ENCODE assay signal across 1 cellular context in genomic region chr4:15883611-15884243, GRCh38.
TF ChIP-seq lines count a peak whose summit lies in the region.

No MANE protein-coding gene starts in this region.

TF ChIP-seq in GM12878, 131 proteins besides CTCF, POLR2A, EP300 and RAD21:
- TF ChIP-seq ZNF217 (IDR thresholded peaks at IDR 0.05) (no peak), GATAD2B (conservative IDR thresholded peaks at IDR 0.05; ENCODE audit: low read depth) (no peak), STAT1 (conservative IDR thresholded peaks at IDR 0.05) (no peak), ZBED1 (IDR thresholded peaks at IDR 0.05; ENCODE audit: borderline replicate concordance) (no peak), RELA (IDR thresholded peaks at IDR 0.05; ENCODE audit: borderline replicate concordance, partially characterized antibody) (no peak), ATF7 (IDR thresholded peaks at IDR 0.05; ENCODE audit: low read depth) (no peak), BCL11A (IDR thresholded peaks at IDR 0.05; ENCODE audit: low read depth, low read length) (no peak), TARDBP (IDR thresholded peaks at IDR 0.05; ENCODE audit: borderline replicate concordance) (no peak), TCF7 (IDR thresholded peaks at IDR 0.05; ENCODE audit: borderline replicate concordance) (no peak), KLF5 (IDR thresholded peaks at IDR 0.05; ENCODE audit: partially characterized antibody) (no peak), PAX8 (IDR thresholded peaks at IDR 0.05) (no peak), POLR2AphosphoS5 (IDR thresholded peaks at IDR 0.05; ENCODE audit: low read length) (no peak), JUND (IDR thresholded peaks at IDR 0.05; ENCODE audit: low read depth, low read length) (no peak), HDAC6 (IDR thresholded peaks at IDR 0.05; ENCODE audit: unreplicated experiment) (no peak), ZNF622 (IDR thresholded peaks at IDR 0.05) (no peak)
- TF ChIP-seq, protein P1, sequence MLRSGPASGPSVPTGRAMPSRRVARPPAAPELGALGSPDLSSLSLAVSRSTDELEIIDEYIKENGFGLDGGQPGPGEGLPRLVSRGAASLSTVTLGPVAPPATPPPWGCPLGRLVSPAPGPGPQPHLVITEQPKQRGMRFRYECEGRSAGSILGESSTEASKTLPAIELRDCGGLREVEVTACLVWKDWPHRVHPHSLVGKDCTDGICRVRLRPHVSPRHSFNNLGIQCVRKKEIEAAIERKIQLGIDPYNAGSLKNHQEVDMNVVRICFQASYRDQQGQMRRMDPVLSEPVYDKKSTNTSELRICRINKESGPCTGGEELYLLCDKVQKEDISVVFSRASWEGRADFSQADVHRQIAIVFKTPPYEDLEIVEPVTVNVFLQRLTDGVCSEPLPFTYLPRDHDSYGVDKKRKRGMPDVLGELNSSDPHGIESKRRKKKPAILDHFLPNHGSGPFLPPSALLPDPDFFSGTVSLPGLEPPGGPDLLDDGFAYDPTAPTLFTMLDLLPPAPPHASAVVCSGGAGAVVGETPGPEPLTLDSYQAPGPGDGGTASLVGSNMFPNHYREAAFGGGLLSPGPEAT (IDR thresholded peaks at IDR 0.05; ENCODE audit: low read depth) = no peak
TF ChIP-seq in GM12878: peak in this region for 0.
